Comparison of ENCODE assay signal across 8 cellular contexts in the genomic region with DNA sequence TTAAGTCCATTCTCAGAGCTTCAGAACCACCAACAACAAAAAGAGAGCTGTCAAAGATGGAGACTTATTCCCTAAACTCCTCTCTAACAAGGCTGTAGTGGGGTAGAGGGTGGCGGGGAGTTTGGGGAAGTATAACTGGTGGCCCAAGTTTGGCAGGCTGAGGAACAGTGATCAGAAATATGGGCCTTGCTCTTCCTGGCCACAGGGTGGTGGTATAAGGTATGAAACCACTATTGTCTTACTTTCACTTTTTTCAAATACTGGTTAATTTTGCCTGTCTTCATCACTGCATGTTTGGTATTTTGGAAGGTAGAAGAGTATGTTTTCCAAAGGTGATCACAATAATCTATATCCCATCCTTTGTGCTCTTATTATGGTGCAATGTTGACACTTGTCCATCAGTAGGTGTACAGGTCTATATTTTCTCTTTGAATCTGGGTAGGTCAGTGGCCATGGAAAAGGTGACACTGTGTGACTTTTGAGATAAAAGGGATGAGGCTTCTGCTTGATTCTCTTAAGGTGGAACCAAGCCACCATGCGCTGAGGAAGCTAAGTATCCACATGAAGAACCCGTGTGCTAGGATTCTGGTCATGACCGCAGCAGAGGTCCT.
DNase-seq lines count a peak whose midpoint lies in the region; ATAC-seq lines count a peak whose summit lies in the region.

No MANE protein-coding gene starts in this region.

- DNase-seq in GM03348 (ENCODE audit: low spot score) (peak; percentile 37), SKM-1 (lab: John Stamatoyannopoulos, UW; ENCODE audit: unreplicated experiment) (peak; percentile 40), iris pigment epithelial cell (ENCODE audit: low read depth) (peak; percentile 19), NCI-H774 (lab: John Stamatoyannopoulos, UW) (no peak)
- no peak for DNase-seq in activated effector memory CD4-positive, alpha-beta T cell treated with anti-CD3 and anti-CD28 coated beads, Interleukin-2, amount 50 U/mL, for 16 hours
- DNase-seq in stimulated activated naive CD4-positive, alpha-beta T cell treated with Interleukin-2 at 50 U/mL for 16 hours (lab: John Stamatoyannopoulos, UW), result no peak

- ATAC-seq in GM19328 (IDR thresholded peaks at IDR 0.05; ENCODE audit: unreplicated experiment), result peak; percentile 97
- peak; percentile 90 for ATAC-seq in HG03108 (IDR thresholded peaks at IDR 0.05; ENCODE audit: unreplicated experiment)

Comparison
In these comparisons a context has a peak if more than half of its experiments do, and no peak if none do; other contexts are left out.
1. DNase-seq: peak in GM03348 (single experiment), SKM-1 (single experiment) and iris pigment epithelial cell (single experiment); none in NCI-H774 (single experiment), activated effector memory CD4-positive, alpha-beta T cell treated with anti-CD3 and anti-CD28 coated beads, Interleukin-2, amount 50 U/mL, for 16 hours (single experiment) and stimulated activated naive CD4-positive, alpha-beta T cell treated with Interleukin-2 at 50 U/mL for 16 hours (single experiment).